In the genomic region with DNA sequence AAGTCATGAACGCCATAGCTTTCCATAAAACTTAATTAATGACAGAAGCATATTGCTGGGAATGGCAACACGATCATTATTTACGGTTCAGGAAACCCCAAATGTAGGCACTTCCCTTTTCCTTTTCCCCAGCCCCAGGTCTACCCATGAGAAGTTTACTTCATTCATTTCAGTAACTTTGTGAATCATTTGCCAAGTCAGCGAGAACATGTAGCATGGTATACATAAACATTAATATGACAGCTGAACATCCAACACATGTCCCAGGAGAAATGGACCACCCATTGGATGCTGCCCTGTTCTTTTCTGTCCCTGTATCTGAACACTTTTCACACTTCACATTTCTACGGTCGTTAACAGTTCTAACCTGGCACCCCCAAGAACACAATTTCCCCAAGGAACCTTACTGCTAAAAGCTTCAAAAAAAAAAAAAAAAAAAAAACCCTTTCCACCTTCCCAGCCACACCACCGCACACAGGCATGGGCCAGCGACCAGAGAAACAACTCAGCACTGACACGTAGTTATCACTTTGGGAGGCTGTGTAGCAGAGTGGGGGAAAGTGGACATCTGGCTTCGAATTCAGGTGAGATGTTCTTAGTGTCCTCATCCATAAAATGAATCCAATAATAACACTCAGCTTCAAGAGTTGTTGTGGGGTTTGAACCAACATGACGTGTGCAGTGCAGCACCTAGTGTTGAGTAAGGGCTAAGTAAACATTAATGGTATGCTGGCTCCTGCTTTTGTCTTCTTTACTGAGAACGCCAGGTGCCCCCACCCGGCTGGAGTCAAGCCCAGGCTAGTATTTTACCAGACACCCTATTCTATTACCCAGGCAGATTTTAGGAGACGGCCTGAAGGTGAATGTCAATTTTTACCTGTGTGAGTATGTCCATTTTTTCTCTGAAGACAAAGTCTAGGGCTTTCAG, we compare ENCODE assay signal across 17 cellular contexts.
DNase-seq lines count a peak whose midpoint lies in the region; ATAC-seq, FAIRE-seq and TF ChIP-seq lines count a peak whose summit lies in the region.
"Had no signal": no experiment of that assay in that cellular context is flagged by ENCODE, and none has a peak within 500 bp of the region (broad histone marks: within the 10 kb centered on the region; RNA-seq: fewer than 3 reads in every experiment).

No MANE protein-coding gene starts in this region.

- H2BK5ac ChIP-seq in H1 (ENCODE audit: low read depth, low read length), result no peak overlapping the region

- H3K56ac ChIP-seq in H1 (replicated peaks; ENCODE audit: insufficient read length, low read depth, low read length), result no peak overlapping the region

- H2BK12ac ChIP-seq in H1 (ENCODE audit: low read depth, low read length), result no peak overlapping the region

- no peaks in the 10 kb centered on the region for H3K27me3 ChIP-seq in breast epithelium
- H3K27me3 ChIP-seq in H1 (replicated peaks in 1 of 4; ENCODE audit: control insufficient read depth in 3 of 4, extremely low read depth in 1 of 4, insufficient read depth in 3 of 4, low read length in 3 of 4), result peaks cover 0 to 1% (median 0%) of the 10 kb centered on the region in 4 experiments; a peak in 1 of 7 replicates
- H3K27me3 ChIP-seq in CD8-positive, alpha-beta T cell (ENCODE audit: insufficient read depth, low read length), result no peaks in the 10 kb centered on the region
- H3K27me3 ChIP-seq: ascending aorta, tibial nerve had no signal

- TF ChIP-seq POLR2A in breast epithelium (IDR thresholded peaks at IDR 0.05) (no peak), H1 (IDR thresholded peaks at IDR 0.05; ENCODE audit: control extremely low read depth in 1 of 2, low read depth in 2 of 2, low read length in 2 of 2) (no peak)

- no peak overlapping the region for H3K4me3 Mint-ChIP-seq in MCF 10A (ENCODE audit: unreplicated experiment)
- H3K4me3 Mint-ChIP-seq in CD8-positive, alpha-beta T cell, result no peak overlapping the region
- H3K4me3 Mint-ChIP-seq: activated T-helper 17 cell treated with anti-CD3 and anti-CD28 coated beads, Interleukin-2, amount 50 U/mL, for 72 hours; CD4-positive, CD25-positive, alpha-beta regulatory T cell had no signal

- H3K23me2 ChIP-seq in H1 (ENCODE audit: low read depth, low read length), result no peaks in the 10 kb centered on the region

- CTCF ChIA-PET in MCF 10A (lab: Yijun Ruan, JAX), result interaction anchor here (0.5 to 1.5 kb wide), 10 partner anchors 9 to 592 kb away, joined by 3 to 7 read pairs (median 3); no protein-coding TSS in a partner anchor
- CTCF ChIA-PET in H1 (lab: Charles Lee; ENCODE audit: partially characterized antibody), result interaction anchor here (0.7 to 1.2 kb wide), 4 partner anchors 8 to 346 kb away, joined by 3 read pairs; no protein-coding TSS in a partner anchor
- CTCF ChIA-PET in CD8-positive, alpha-beta T cell (lab: Charles Lee), result no interaction called here

- no peak overlapping the region for H4K8ac ChIP-seq in H1 (ENCODE audit: extremely low read depth, insufficient read depth, low read length)

- DNase-seq in MCF 10A (ENCODE audit: unreplicated experiment) (peak; percentile 74), breast epithelium (ENCODE audit: low spot score in 2 of 2) (no peak), NCI-H748 (lab: John Stamatoyannopoulos, UW; ENCODE audit: unreplicated experiment) (peak; percentile 78), H1 (ENCODE audit: low read depth in 1 of 2, low spot score in 2 of 2) (no peak), urothelium cell line (ENCODE audit: low spot score) (peak; percentile 17)
- no peak for DNase-seq in CD8-positive, alpha-beta T cell
- DNase-seq in stimulated activated CD4-positive, alpha-beta T cell treated with anti-CD3 and anti-CD28 coated beads, Interleukin-1b, Interleukin-23, amount 100 ng/mL, for 48 hours, result no peak
- DNase-seq: CD4-positive, CD25-positive, alpha-beta regulatory T cell; H7; NCI-H1694; stimulated activated CD4-positive, alpha-beta T cell treated with anti-CD3 and anti-CD28 coated beads, Interleukin-15, amount 100 ng/mL, for 24 hours had no signal

- no peak overlapping the region for H3K23ac ChIP-seq in H1 (ENCODE audit: insufficient read length)

- H3K27ac Mint-ChIP-seq in MCF 10A (ENCODE audit: low read depth, unreplicated experiment), result peak overlapping the region; percentile 86
- H3K27ac Mint-ChIP-seq in CD8-positive, alpha-beta T cell, result no peak overlapping the region
- H3K27ac Mint-ChIP-seq: activated T-helper 17 cell treated with anti-CD3 and anti-CD28 coated beads, Interleukin-2, amount 50 U/mL, for 72 hours; CD4-positive, CD25-positive, alpha-beta regulatory T cell; progenitor cell of endocrine pancreas had no signal

- peaks cover 18% of the 10 kb centered on the region for H3K4me1 Mint-ChIP-seq in MCF 10A (ENCODE audit: insufficient read depth, unreplicated experiment)
- H3K4me1 Mint-ChIP-seq in CD8-positive, alpha-beta T cell (ENCODE audit: low read depth), result no peaks in the 10 kb centered on the region
- H3K4me1 Mint-ChIP-seq: activated T-helper 17 cell treated with anti-CD3 and anti-CD28 coated beads, Interleukin-2, amount 50 U/mL, for 72 hours; CD4-positive, CD25-positive, alpha-beta regulatory T cell had no signal

- H3K36me3 Mint-ChIP-seq in MCF 10A (ENCODE audit: insufficient read depth, unreplicated experiment), result no peaks in the 10 kb centered on the region
- H3K36me3 Mint-ChIP-seq in CD8-positive, alpha-beta T cell, result no peaks in the 10 kb centered on the region
- H3K36me3 Mint-ChIP-seq: CD4-positive, CD25-positive, alpha-beta regulatory T cell had no signal

- H3K27me3 Mint-ChIP-seq in MCF 10A (ENCODE audit: insufficient read depth, unreplicated experiment), result peaks cover 3% of the 10 kb centered on the region
- peaks cover 9% of the 10 kb centered on the region for H3K27me3 Mint-ChIP-seq in CD8-positive, alpha-beta T cell (ENCODE audit: low read depth)
- H3K27me3 Mint-ChIP-seq: CD4-positive, CD25-positive, alpha-beta regulatory T cell; progenitor cell of endocrine pancreas had no signal

- no peaks in the 10 kb centered on the region for H3K9me3 Mint-ChIP-seq in MCF 10A (ENCODE audit: unreplicated experiment)
- no peaks in the 10 kb centered on the region for H3K9me3 Mint-ChIP-seq in CD8-positive, alpha-beta T cell
- H3K9me3 Mint-ChIP-seq: activated T-helper 17 cell treated with anti-CD3 and anti-CD28 coated beads, Interleukin-2, amount 50 U/mL, for 72 hours; CD4-positive, CD25-positive, alpha-beta regulatory T cell had no signal

- POLR2A ChIA-PET in MCF 10A (lab: Yijun Ruan, JAX), result interaction anchor here (0.5 to 1.7 kb wide), 10 partner anchors 14 to 561 kb away, joined by 3 to 7 read pairs (median 3); no protein-coding TSS in a partner anchor
- POLR2A ChIA-PET in H1 (lab: Charles Lee; ENCODE audit: partially characterized antibody), result no interaction called here
- POLR2A ChIA-PET in CD8-positive, alpha-beta T cell (lab: Charles Lee), result no interaction called here

- H3K4me1 ChIP-seq in breast epithelium (no peaks in the 10 kb centered on the region), H1 (replicated peaks in 1 of 4; ENCODE audit: control insufficient read depth in 3 of 4, insufficient read depth in 4 of 4, low read length in 3 of 4) (no peaks in the 10 kb centered on the region)
- no peaks in the 10 kb centered on the region for H3K4me1 ChIP-seq in CD8-positive, alpha-beta T cell (ENCODE audit: insufficient read depth, low read length)
- H3K4me1 ChIP-seq: ascending aorta, tibial nerve had no signal

- no peak overlapping the region for H2AFZ ChIP-seq in H1 (ENCODE audit: low read length)

- no peaks in the 10 kb centered on the region for H4K20me1 ChIP-seq in H1 (replicated peaks in 1 of 2; ENCODE audit: control insufficient read depth in 1 of 2, insufficient read depth in 2 of 2, low read length in 2 of 2)

- intact Hi-C loops in MCF 10A (cut with micrococcal nuclease), result loop anchor here (5.0 kb wide), 1 partner anchor 263 kb away; no protein-coding TSS in a partner anchor
- intact Hi-C loops in breast epithelium (cut with DNase I; ENCODE audit: low total_unique reads), result no loop called here
- intact Hi-C loops in CD8-positive, alpha-beta T cell (cut with DNase I, micrococcal nuclease), result no loop called here

- no peak overlapping the region for H3K27ac ChIP-seq in breast epithelium
- no peak overlapping the region for H3K27ac ChIP-seq in H1 (ENCODE audit: low read depth, low read length)
- no peak overlapping the region for H3K27ac ChIP-seq in CD8-positive, alpha-beta T cell (ENCODE audit: low read depth, low read length)
- H3K27ac ChIP-seq: ascending aorta, tibial nerve had no signal

- 0 out of 4 replicates have a peak, but pooled peaks have one; percentile 14 to 18 for TF ChIP-seq RAD21 in H1 (IDR thresholded peaks at IDR 0.05 in 1 of 2, conservative IDR thresholded peaks at IDR 0.05 in 1 of 2; ENCODE audit: low read depth in 2 of 2, low read length in 2 of 2)

- no peak for TF ChIP-seq EP300 in H1 (IDR thresholded peaks at IDR 0.05; ENCODE audit: borderline replicate concordance in 1 of 2, low read depth in 2 of 2, low read length in 2 of 2)

- H4K5ac ChIP-seq in H1 (ENCODE audit: insufficient read length, low read depth, low read length), result no peak overlapping the region

- H3K9ac ChIP-seq in H1 (replicated peaks in 1 of 4; ENCODE audit: extremely low read depth in 1 of 4, low read depth in 3 of 4, low read length in 3 of 4), result no peak overlapping the region

- H2BK15ac ChIP-seq in H1 (ENCODE audit: low read length), result no peak overlapping the region

- TF ChIP-seq CTCF in MCF 10A (IDR thresholded peaks at IDR 0.05; ENCODE audit: unreplicated experiment) (peak; percentile 12), breast epithelium (IDR thresholded peaks at IDR 0.05) (no peak), H1 (IDR thresholded peaks at IDR 0.05; ENCODE audit: control extremely low read depth in 1 of 3, insufficient read depth in 1 of 3, low read depth in 1 of 3, low read length in 3 of 3) (no peak)
- no peak for TF ChIP-seq CTCF in CD8-positive, alpha-beta T cell (IDR thresholded peaks at IDR 0.05)

- H3K4me3 ChIP-seq in breast epithelium (no peak overlapping the region), H1 (ENCODE audit: extremely low read depth in 1 of 4, insufficient read depth in 2 of 4, low read depth in 3 of 4, low read length in 4 of 4) (no peak overlapping the region)
- no peak overlapping the region for H3K4me3 ChIP-seq in CD8-positive, alpha-beta T cell (ENCODE audit: low read depth, low read length)
- H3K4me3 ChIP-seq: ascending aorta, tibial nerve had no signal

- H4K91ac ChIP-seq in H1 (replicated peaks; ENCODE audit: insufficient read length, low read length), result no peak overlapping the region

- no peaks in the 10 kb centered on the region; the same call in 1 of the 2 replicates for H3K79me1 ChIP-seq in H1 (ENCODE audit: low read depth, low read length)

- no peak overlapping the region for H3K14ac ChIP-seq in H1 (ENCODE audit: insufficient read length)

- no TSS peak for BruUV-seq in MCF 10A (replicated peaks; lab: Mats Ljungman, UMichigan)

- ATAC-seq in GM18873 (IDR thresholded peaks at IDR 0.05; ENCODE audit: low FRiP score, unreplicated experiment), result no peak
- ATAC-seq in CD8-positive, alpha-beta T cell, result no peak
- ATAC-seq: activated T-helper 17 cell treated with anti-CD3 and anti-CD28 coated beads, Interleukin-2, amount 50 U/mL, for 72 hours had no signal

- H3K4ac ChIP-seq in H1 (replicated peaks; ENCODE audit: insufficient read length, low read depth, low read length), result no peak overlapping the region

- no peak overlapping the region for H2BK120ac ChIP-seq in H1 (replicated peaks; ENCODE audit: low read depth, low read length)

- FAIRE-seq in H1 (lab: Jason Lieb, UNC), result no peak
- FAIRE-seq in urothelium cell line (lab: Jason Lieb, UNC), result no peak
- FAIRE-seq: A204.1 had no signal

- H3K9me3 ChIP-seq in breast epithelium, result no peaks in the 10 kb centered on the region
- no peaks in the 10 kb centered on the region for H3K9me3 ChIP-seq in H1 (ENCODE audit: insufficient read depth in 2 of 2, low read depth in 1 of 2, low read length in 1 of 2)
- no peaks in the 10 kb centered on the region for H3K9me3 ChIP-seq in CD8-positive, alpha-beta T cell (ENCODE audit: low read length)
- H3K9me3 ChIP-seq: ascending aorta, tibial nerve had no signal

- no peak overlapping the region for H3K18ac ChIP-seq in H1 (ENCODE audit: extremely low read depth, low read length)

- H2BK20ac ChIP-seq in H1 (ENCODE audit: low read length), result no peak overlapping the region

- no peak overlapping the region for H2AK5ac ChIP-seq in H1 (ENCODE audit: low read depth, low read length)

- 90% methylated on average over 13 of the region's 14 CpGs; no CpG with 5 or more reads in 1 of the 2 experiments for WGBS in H1 (ENCODE audit: extremely low coverage in 1 of 2, insufficient coverage in 1 of 2, insufficient read length in 1 of 2, insufficient replicate concordance in 2 of 2, low coverage in 1 of 2, low lambda C conversion rate in 2 of 2, missing lambda C conversion rate in 1 of 2), 2 experiments

- no peaks in the 10 kb centered on the region for H3K79me2 ChIP-seq in H1 (ENCODE audit: control insufficient read depth in 1 of 2, insufficient read depth in 2 of 2, low read length in 2 of 2)

- no peaks in the 10 kb centered on the region for H3K36me3 ChIP-seq in breast epithelium
- H3K36me3 ChIP-seq in H1 (ENCODE audit: control insufficient read depth in 2 of 4, insufficient read depth in 4 of 4, low read length in 3 of 4), result no peaks in the 10 kb centered on the region
- H3K36me3 ChIP-seq in CD8-positive, alpha-beta T cell (ENCODE audit: insufficient read depth, low read length), result no peaks in the 10 kb centered on the region
- H3K36me3 ChIP-seq: ascending aorta, tibial nerve had no signal

- no peak overlapping the region for H3K4me2 ChIP-seq in H1 (ENCODE audit: insufficient read depth in 1 of 2, low read depth in 2 of 2, low read length in 2 of 2)

Comparison
In these comparisons a context has a peak if more than half of its experiments do, and no peak if none do; other contexts are left out.
1. DNase-seq: peak in MCF 10A (single experiment), NCI-H748 (single experiment) and urothelium cell line (single experiment); none in breast epithelium (0 of 2), H1 (0 of 2), CD8-positive, alpha-beta T cell (0 of 7) and stimulated activated CD4-positive, alpha-beta T cell treated with anti-CD3 and anti-CD28 coated beads, Interleukin-1b, Interleukin-23, amount 100 ng/mL, for 48 hours (single experiment).